In genomic region chr20:53040678-53041674, GRCh38 we compare ENCODE assay signal across 9 cellular contexts.
DNase-seq lines count a peak whose midpoint lies in the region; ATAC-seq and TF ChIP-seq lines count a peak whose summit lies in the region.
"Had no signal": no experiment of that assay in that cellular context is flagged by ENCODE, and none has a peak within 500 bp of the region (broad histone marks: within the 10 kb centered on the region; RNA-seq: fewer than 3 reads in every experiment).

No MANE protein-coding gene starts in this region.

- peaks cover 5% of the 10 kb centered on the region for H3K4me1 ChIP-seq in left ventricle myocardium inferior
- H3K4me1 ChIP-seq in tibial artery, result peaks cover 0 to 5% (median 0%) of the 10 kb centered on the region in 4 donors

- DNase-seq in NCI-H146 treated with DMSO at 0.1 percent for 48 hours (lab: John Stamatoyannopoulos, UW; ENCODE audit: unreplicated experiment) (peak; percentile 69), SHP77 treated with DMSO at 0.1 percent for 48 hours (lab: John Stamatoyannopoulos, UW) (peak; percentile 91), left ventricle myocardium inferior (no peak), tibial artery (peak; percentile 52 to 76), brain microvascular endothelial cell (no peak)
- no peak for DNase-seq in stimulated activated naive CD8-positive, alpha-beta T cell treated with anti-CD3 and anti-CD28 coated beads, Interleukin-15, amount 100 ng/mL, for 72 hours
- DNase-seq in stimulated activated CD4-positive, alpha-beta T cell treated with anti-CD3 and anti-CD28 coated beads, Interleukin-4, amount 100 ng/mL, for 1 hour, result no peak

- H3K27ac ChIP-seq in left ventricle myocardium inferior (replicated peaks) (peak overlapping the region; percentile 19), tibial artery (no peak overlapping the region), brain microvascular endothelial cell (no peak overlapping the region)
- H3K27ac ChIP-seq: thoracic aorta had no signal

- no peak for TF ChIP-seq CTCF in left ventricle myocardium inferior (IDR thresholded peaks at IDR 0.05; ENCODE audit: borderline replicate concordance)
- TF ChIP-seq CTCF in tibial artery (IDR thresholded peaks at IDR 0.05), result no peak
- TF ChIP-seq CTCF in brain microvascular endothelial cell (IDR thresholded peaks at IDR 0.05; ENCODE audit: low read depth, low read length, missing control alignments), result no peak

- in situ Hi-C loops in brain microvascular endothelial cell (cut with HindIII; ENCODE audit: low pct_ligation_motif_present, low sequenced_read_pairs), result no loop called here

- no peaks in the 10 kb centered on the region for H3K9me3 Mint-ChIP-seq in stimulated activated naive CD8-positive, alpha-beta T cell treated with anti-CD3 and anti-CD28 coated beads, Interleukin-15, amount 100 ng/mL, for 72 hours
- H3K9me3 Mint-ChIP-seq: IgD-negative memory B cell had no signal

- H3K4me1 Mint-ChIP-seq in stimulated activated naive CD8-positive, alpha-beta T cell treated with anti-CD3 and anti-CD28 coated beads, Interleukin-15, amount 100 ng/mL, for 72 hours, result no peaks in the 10 kb centered on the region

- H3K27me3 ChIP-seq in left ventricle myocardium inferior (ENCODE audit: low read depth) (peaks cover 3% of the 10 kb centered on the region), tibial artery (no peaks in the 10 kb centered on the region), brain microvascular endothelial cell (replicated peaks) (no peaks in the 10 kb centered on the region)

- H3K9me3 ChIP-seq in left ventricle myocardium inferior (replicated peaks) (no peaks in the 10 kb centered on the region), tibial artery (no peaks in the 10 kb centered on the region)
- H3K9me3 ChIP-seq: thoracic aorta had no signal

- H3K4me3 Mint-ChIP-seq in stimulated activated naive CD8-positive, alpha-beta T cell treated with anti-CD3 and anti-CD28 coated beads, Interleukin-15, amount 100 ng/mL, for 72 hours, result no peak overlapping the region

- H3K36me3 ChIP-seq in left ventricle myocardium inferior (no peaks in the 10 kb centered on the region), tibial artery (no peaks in the 10 kb centered on the region), brain microvascular endothelial cell (replicated peaks) (no peaks in the 10 kb centered on the region)
- H3K36me3 ChIP-seq: thoracic aorta had no signal

- intact Hi-C loops in left ventricle myocardium inferior (cut with micrococcal nuclease), result no loop called here
- intact Hi-C loops in tibial artery (cut with DNase I; ENCODE audit: low total_unique reads), result no loop called here

- peak overlapping the region in 1 of 2 donors; percentile 48 for H3K27ac Mint-ChIP-seq in stimulated activated naive CD8-positive, alpha-beta T cell treated with anti-CD3 and anti-CD28 coated beads, Interleukin-15, amount 100 ng/mL, for 72 hours

- no peak overlapping the region for H3K4me3 ChIP-seq in left ventricle myocardium inferior
- H3K4me3 ChIP-seq in tibial artery, result no peak overlapping the region
- no peak overlapping the region for H3K4me3 ChIP-seq in brain microvascular endothelial cell (ENCODE audit: low read depth, low read length)
- H3K4me3 ChIP-seq: thoracic aorta had no signal

- ATAC-seq in stimulated activated naive CD8-positive, alpha-beta T cell treated with anti-CD3 and anti-CD28 coated beads, Interleukin-15, amount 100 ng/mL, for 72 hours, result no peak

- H3K27me3 Mint-ChIP-seq in stimulated activated naive CD8-positive, alpha-beta T cell treated with anti-CD3 and anti-CD28 coated beads, Interleukin-15, amount 100 ng/mL, for 72 hours, result peaks cover 2% of the 10 kb centered on the region

Comparison
In these comparisons a context has a peak if more than half of its experiments do, and no peak if none do; other contexts are left out.
1. DNase-seq: peak in NCI-H146 treated with DMSO at 0.1 percent for 48 hours (single experiment), SHP77 treated with DMSO at 0.1 percent for 48 hours (single experiment) and tibial artery (2 of 2); none in left ventricle myocardium inferior (single experiment), stimulated activated naive CD8-positive, alpha-beta T cell treated with anti-CD3 and anti-CD28 coated beads, Interleukin-15, amount 100 ng/mL, for 72 hours (0 of 2), brain microvascular endothelial cell (single experiment) and stimulated activated CD4-positive, alpha-beta T cell treated with anti-CD3 and anti-CD28 coated beads, Interleukin-4, amount 100 ng/mL, for 1 hour (single experiment).